Comparison of ENCODE assay signal across 11 cellular contexts in genomic region chr7:37853468-37853867, GRCh38. TPM values are rescaled to one million over a fixed set of nuclear protein-coding genes. Genes with fewer than 3 reads are reported as not detected.
DNase-seq lines count a peak whose midpoint lies in the region; ATAC-seq and TF ChIP-seq lines count a peak whose summit lies in the region.
"Had no signal": no experiment of that assay in that cellular context is flagged by ENCODE, and none has a peak within 500 bp of the region (broad histone marks: within the 10 kb centered on the region; RNA-seq: fewer than 3 reads in every experiment).

No MANE protein-coding gene starts in this region.

- H3K4me1 Mint-ChIP-seq in endodermal cell, result no peaks in the 10 kb centered on the region
- H3K4me1 Mint-ChIP-seq in activated naive CD8-positive, alpha-beta T cell treated with anti-CD3 and anti-CD28 coated beads for 36 hours, result no peaks in the 10 kb centered on the region

- BruUV-seq in A673 (replicated peaks; lab: Mats Ljungman, UMichigan), result no TSS peak

- H3K4me1 ChIP-seq in A673 (ENCODE audit: insufficient read depth, low read length, poor library complexity, severe bottlenecking) (no peaks in the 10 kb centered on the region), NT2/D1 (ENCODE audit: insufficient read depth, insufficient read length) (no peaks in the 10 kb centered on the region), endodermal cell (ENCODE audit: control insufficient read depth, insufficient read depth, low read length) (no peaks in the 10 kb centered on the region)

- H3K27me3 ChIP-seq in A673 (replicated peaks; ENCODE audit: insufficient read depth, low read depth, low read length, poor library complexity) (no peaks in the 10 kb centered on the region), NT2/D1 (ENCODE audit: insufficient read depth, insufficient read length) (no peaks in the 10 kb centered on the region), endodermal cell (ENCODE audit: control insufficient read depth, insufficient read depth, low read length, poor library complexity, severe bottlenecking) (no peaks in the 10 kb centered on the region)

- TF ChIP-seq CTCF in A673 (conservative IDR thresholded peaks at IDR 0.05; ENCODE audit: low read depth, low read length), result peak; percentile 50; the same call in 1 of the 2 replicates
- peak; percentile 56 for TF ChIP-seq CTCF in GM12864 (IDR thresholded peaks at IDR 0.05; ENCODE audit: low read depth, low read length, missing control alignments)
- TF ChIP-seq CTCF in endodermal cell (conservative IDR thresholded peaks at IDR 0.05), result peak; percentile 75

- no peaks in the 10 kb centered on the region for H3K9me3 ChIP-seq in A673 (ENCODE audit: low read depth, low read length, poor library complexity, severe bottlenecking)
- no peaks in the 10 kb centered on the region for H3K9me3 ChIP-seq in NT2/D1 (ENCODE audit: insufficient read depth, low read length)
- no peaks in the 10 kb centered on the region for H3K9me3 ChIP-seq in endodermal cell (ENCODE audit: control insufficient read depth, low read length)

- no peak overlapping the region for H3K4me3 ChIP-seq in A673 (ENCODE audit: low read depth, low read length, poor library complexity, severe bottlenecking)
- H3K4me3 ChIP-seq in GM12864 (ENCODE audit: low read depth, low read length), result no peak overlapping the region
- no peak overlapping the region for H3K4me3 ChIP-seq in NT2/D1 (ENCODE audit: insufficient read length, low read depth)
- H3K4me3 ChIP-seq in endodermal cell (ENCODE audit: low read length), result no peak overlapping the region

- DNase-seq in A673 (ENCODE audit: low spot score), result peak; percentile 11
- no peak for DNase-seq in GM12864 (ENCODE audit: low read depth)
- peak; percentile 15 for DNase-seq in NT2/D1 (ENCODE audit: low read depth, low spot score)
- peak; percentile 65 for DNase-seq in endodermal cell
- DNase-seq in GOT3 (lab: John Stamatoyannopoulos, UW), result no peak
- DNase-seq in activated naive CD8-positive, alpha-beta T cell treated with anti-CD3 and anti-CD28 coated beads for 36 hours, result no peak
- DNase-seq in NCI-H226, result no peak
- DNase-seq: T-helper 9 cell had no signal

- no peaks in the 10 kb centered on the region for H3K36me3 Mint-ChIP-seq in endodermal cell (ENCODE audit: low read depth)
- H3K36me3 Mint-ChIP-seq in activated naive CD8-positive, alpha-beta T cell treated with anti-CD3 and anti-CD28 coated beads for 36 hours, result no peaks in the 10 kb centered on the region

- CTCF ChIA-PET in A673 (lab: Charles Lee), result no interaction called here

- H3K27ac Mint-ChIP-seq in endodermal cell, result no peak overlapping the region
- H3K27ac Mint-ChIP-seq in activated naive CD8-positive, alpha-beta T cell treated with anti-CD3 and anti-CD28 coated beads for 36 hours, result no peak overlapping the region

- intact Hi-C loops in A673 (cut with micrococcal nuclease; ENCODE audit: unreplicated experiment), result no loop called here

- no peak overlapping the region for H3K27ac ChIP-seq in A673 (ENCODE audit: low read depth, low read length, poor library complexity, severe bottlenecking)
- H3K27ac ChIP-seq in endodermal cell (ENCODE audit: low read depth, low read length), result no peak overlapping the region

- POLR2A ChIA-PET in A673 (lab: Charles Lee; ENCODE audit: low non-redundant PET), result no interaction called here

- H3K27me3 Mint-ChIP-seq in endodermal cell (ENCODE audit: insufficient read depth), result peaks cover 3% of the 10 kb centered on the region
- H3K27me3 Mint-ChIP-seq in activated naive CD8-positive, alpha-beta T cell treated with anti-CD3 and anti-CD28 coated beads for 36 hours, result peaks cover 5% of the 10 kb centered on the region

- no peaks in the 10 kb centered on the region for H3K9me3 Mint-ChIP-seq in endodermal cell
- no peaks in the 10 kb centered on the region for H3K9me3 Mint-ChIP-seq in activated naive CD8-positive, alpha-beta T cell treated with anti-CD3 and anti-CD28 coated beads for 36 hours

- ATAC-seq in GM18909 (IDR thresholded peaks at IDR 0.05; ENCODE audit: poor library complexity, unreplicated experiment), result no peak

- 29 to 43% methylated on average over 1 to 2 of the region's 2 CpGs for WGBS in endodermal cell (ENCODE audit: insufficient coverage in 1 of 2, insufficient read length in 1 of 2), 2 experiments

- H3K9ac ChIP-seq in NT2/D1 (ENCODE audit: insufficient read length, low read depth), result no peak overlapping the region
- H3K9ac ChIP-seq in endodermal cell (ENCODE audit: extremely low read depth, low read length, poor library complexity, severe bottlenecking), result no peak overlapping the region

- H3K4me3 Mint-ChIP-seq in endodermal cell, result no peak overlapping the region
- H3K4me3 Mint-ChIP-seq in activated naive CD8-positive, alpha-beta T cell treated with anti-CD3 and anti-CD28 coated beads for 36 hours, result no peak overlapping the region

- H3K36me3 ChIP-seq in A673 (ENCODE audit: insufficient read depth, low read length, poor library complexity, severe bottlenecking), result no peaks in the 10 kb centered on the region
- no peaks in the 10 kb centered on the region for H3K36me3 ChIP-seq in NT2/D1 (ENCODE audit: insufficient read depth, insufficient read length, low read length)
- H3K36me3 ChIP-seq in endodermal cell (ENCODE audit: control insufficient read depth, insufficient read depth, low read length), result no peaks in the 10 kb centered on the region

RNA-seq across cellular contexts. Expression of gene NME8, which starts 5.1 kb away (rescaled TPM):
- not detected in 2 replicates for total RNA-seq in A673 (2021)
- total RNA-seq in endodermal cell, result 1 to 10 TPM; 2.3 to 9.2 TPM
- polyA plus RNA-seq in endodermal cell (2013, experiment 1 of 2), result not detected
- not detected for polyA plus RNA-seq in endodermal cell (2013, experiment 2 of 2)
- total RNA-seq in activated naive CD8-positive, alpha-beta T cell treated with anti-CD3 and anti-CD28 coated beads for 36 hours, result not detected
- total RNA-seq: H4, pulmonary artery endothelial cell had no signal

Comparison
In these comparisons a context has a peak if more than half of its experiments do, and no peak if none do; other contexts are left out.
1. DNase-seq: peak in A673 (single experiment), NT2/D1 (single experiment) and endodermal cell (single experiment); none in GM12864 (single experiment), GOT3 (single experiment), activated naive CD8-positive, alpha-beta T cell treated with anti-CD3 and anti-CD28 coated beads for 36 hours (single experiment) and NCI-H226 (single experiment).
2. Peak in every context shown above with its lines, with median percentiles within 50 percentile points of each other: CTCF ChIP-seq.